Comparison of ENCODE assay signal across 8 cellular contexts in the genomic region with DNA sequence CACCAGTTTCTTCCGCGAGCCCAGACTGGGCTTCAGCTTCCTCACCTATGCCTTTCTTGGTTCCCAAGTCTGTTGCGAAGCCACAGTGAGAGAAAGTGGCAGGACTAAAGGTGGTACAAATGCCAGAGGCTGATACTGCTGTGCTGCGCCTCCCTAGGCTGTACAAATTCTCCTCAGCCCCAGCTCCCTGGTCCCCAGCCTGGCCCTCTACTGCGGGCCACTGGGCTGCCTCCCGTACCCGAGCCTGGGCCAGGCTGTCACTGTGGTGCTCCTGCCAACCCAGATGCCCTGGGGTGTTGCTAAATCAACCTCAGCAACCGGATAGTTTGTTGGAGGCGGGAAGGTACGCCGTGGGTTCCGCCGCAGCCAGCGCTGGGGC. TPM values are rescaled to one million over a fixed set of nuclear protein-coding genes. Genes with fewer than 3 reads are reported as not detected.
A peak's percentile ranks its signal among the peaks of the same experiment; 100 is the strongest.
DNase-seq lines count a peak whose midpoint lies in the region; ATAC-seq and FAIRE-seq lines count a peak whose summit lies in the region.

No MANE protein-coding gene starts in this region.

- peak overlapping the region in 1 of 2 experiments; percentile 17 for H3K4ac ChIP-seq in mesenchymal stem cell (ENCODE audit: low read depth in 1 of 2, low read length in 2 of 2)

- WGBS in mesenchymal stem cell, result 26% methylated on average over 13 of the region's 14 CpGs

- peaks cover 8% of the 10 kb centered on the region for H3K36me3 Mint-ChIP-seq in activated naive CD8-positive, alpha-beta T cell treated with anti-CD3 and anti-CD28 coated beads, Interleukin-2, amount 50 U/mL, for 24 hours (ENCODE audit: low read depth)

- no peak overlapping the region for H2BK120ac ChIP-seq in mesenchymal stem cell (ENCODE audit: low read depth, low read length)

- peak overlapping the region; percentile 2 for H2BK15ac ChIP-seq in mesenchymal stem cell (ENCODE audit: low read depth, poor library complexity, severe bottlenecking)

- FAIRE-seq in frontal cortex (lab: Jason Lieb, UNC), result no peak

- H3K14ac ChIP-seq in mesenchymal stem cell (ENCODE audit: low read length in 2 of 2), result peak overlapping the region in 1 of 2 experiments; percentile 1

- peak overlapping the region; percentile 41 for H2AK5ac ChIP-seq in mesenchymal stem cell (ENCODE audit: low read length, severe bottlenecking)

- no peak overlapping the region for H4K91ac ChIP-seq in mesenchymal stem cell (ENCODE audit: low read length)

- peak overlapping the region; percentile 23 to 85 for H3K18ac ChIP-seq in mesenchymal stem cell (ENCODE audit: low read depth in 1 of 2, low read length in 2 of 2)

- peak overlapping the region; percentile 71 for H3K27ac Mint-ChIP-seq in activated naive CD8-positive, alpha-beta T cell treated with anti-CD3 and anti-CD28 coated beads, Interleukin-2, amount 50 U/mL, for 24 hours

- no peaks in the 10 kb centered on the region for H3K9me3 ChIP-seq in mesenchymal stem cell (ENCODE audit: control insufficient read depth, low read length)

- ATAC-seq in GM18867 (IDR thresholded peaks at IDR 0.05; ENCODE audit: unreplicated experiment) (peak; percentile 21), HG02973 (IDR thresholded peaks at IDR 0.05; ENCODE audit: unreplicated experiment) (peak; percentile 17), HG03108 (IDR thresholded peaks at IDR 0.05; ENCODE audit: unreplicated experiment) (no peak)
- no peak for ATAC-seq in activated naive CD8-positive, alpha-beta T cell treated with anti-CD3 and anti-CD28 coated beads, Interleukin-2, amount 50 U/mL, for 24 hours

- peak overlapping the region; percentile 93 for H3K9ac ChIP-seq in mesenchymal stem cell (ENCODE audit: low read length)

- DNase-seq in activated naive CD8-positive, alpha-beta T cell treated with anti-CD3 and anti-CD28 coated beads, Interleukin-2, amount 50 U/mL, for 24 hours, result no peak
- no peak for DNase-seq in mesenchymal stem cell
- DNase-seq in frontal cortex (ENCODE audit: low spot score in 2 of 2), result no peak
- DNase-seq in CD1c-positive myeloid dendritic cell (ENCODE audit: extremely low spot score), result no peak
- no peak for DNase-seq in NCI-H187 treated with DMSO at 0.1 percent for 48 hours (lab: John Stamatoyannopoulos, UW)

- H3K79me1 ChIP-seq in mesenchymal stem cell (replicated peaks; ENCODE audit: low read length, poor library complexity, severe bottlenecking), result peaks cover 31% of the 10 kb centered on the region

- H2AFZ ChIP-seq in mesenchymal stem cell (ENCODE audit: low read depth, low read length), result peak overlapping the region; percentile 29

- peak overlapping the region; percentile 96 for H3K4me2 ChIP-seq in mesenchymal stem cell (ENCODE audit: low read length, poor library complexity, severe bottlenecking)

- H3K4me3 ChIP-seq in mesenchymal stem cell (ENCODE audit: insufficient read depth in 1 of 2, low read depth in 1 of 2, low read length in 2 of 2), result peak overlapping the region; percentile 81 to 94

- no peak overlapping the region for H2BK5ac ChIP-seq in mesenchymal stem cell (ENCODE audit: low read depth, low read length, poor library complexity, severe bottlenecking)

- peak overlapping the region; percentile 29 to 35 for H2BK12ac ChIP-seq in mesenchymal stem cell (ENCODE audit: low read length in 2 of 2)

- no peaks in the 10 kb centered on the region for H3K9me3 Mint-ChIP-seq in activated naive CD8-positive, alpha-beta T cell treated with anti-CD3 and anti-CD28 coated beads, Interleukin-2, amount 50 U/mL, for 24 hours

- H3K4me3 Mint-ChIP-seq in activated naive CD8-positive, alpha-beta T cell treated with anti-CD3 and anti-CD28 coated beads, Interleukin-2, amount 50 U/mL, for 24 hours, result peak overlapping the region; percentile 88

- H4K8ac ChIP-seq in mesenchymal stem cell (ENCODE audit: low read length), result no peak overlapping the region

- no peak overlapping the region for H3K23ac ChIP-seq in mesenchymal stem cell (ENCODE audit: low read length in 2 of 2)

- H3K27me3 ChIP-seq in mesenchymal stem cell (ENCODE audit: control insufficient read depth in 1 of 2, insufficient read depth in 1 of 2, low read length in 2 of 2), result no peaks in the 10 kb centered on the region

- H3K4me1 ChIP-seq in mesenchymal stem cell (ENCODE audit: control insufficient read depth, insufficient read depth, low read depth, low read length), result peaks cover 23% of the 10 kb centered on the region

- peaks cover 25 to 26% of the 10 kb centered on the region in 2 experiments for H3K36me3 ChIP-seq in mesenchymal stem cell (ENCODE audit: control insufficient read depth in 1 of 2, insufficient read depth in 2 of 2, low read depth in 1 of 2, low read length in 2 of 2)

- peaks cover 62% of the 10 kb centered on the region for H3K4me1 Mint-ChIP-seq in activated naive CD8-positive, alpha-beta T cell treated with anti-CD3 and anti-CD28 coated beads, Interleukin-2, amount 50 U/mL, for 24 hours

- H3K27ac ChIP-seq in mesenchymal stem cell (ENCODE audit: low read length, poor library complexity, severe bottlenecking), result no peak overlapping the region

- no peaks in the 10 kb centered on the region for H3K27me3 Mint-ChIP-seq in activated naive CD8-positive, alpha-beta T cell treated with anti-CD3 and anti-CD28 coated beads, Interleukin-2, amount 50 U/mL, for 24 hours

RNA-seq across cellular contexts. Expression of a gene that starts 0.4 kb away (rescaled TPM):
- polyA plus RNA-seq in mesenchymal stem cell (2013, experiment 1 of 2), result 36.8 TPM
- 37.3 TPM for polyA plus RNA-seq in mesenchymal stem cell (2013, experiment 2 of 2)
- total RNA-seq in frontal cortex, result 17.9 TPM

RNA-seq across cellular contexts. Expression of a gene that starts 36.2 kb away (rescaled TPM):
- 0.01 TPM for polyA plus RNA-seq in mesenchymal stem cell (2013, experiment 1 of 2)
- 0.04 TPM for polyA plus RNA-seq in mesenchymal stem cell (2013, experiment 2 of 2)
- total RNA-seq in frontal cortex, result 6.5 TPM

Comparison
In these comparisons a context has a peak if more than half of its experiments do, and no peak if none do; other contexts are left out.
1. ATAC-seq: peak in GM18867 (single experiment) and HG02973 (single experiment); none in activated naive CD8-positive, alpha-beta T cell treated with anti-CD3 and anti-CD28 coated beads, Interleukin-2, amount 50 U/mL, for 24 hours (single experiment) and HG03108 (single experiment).